8 cellular contexts compared by ENCODE assay signal in the genomic region with DNA sequence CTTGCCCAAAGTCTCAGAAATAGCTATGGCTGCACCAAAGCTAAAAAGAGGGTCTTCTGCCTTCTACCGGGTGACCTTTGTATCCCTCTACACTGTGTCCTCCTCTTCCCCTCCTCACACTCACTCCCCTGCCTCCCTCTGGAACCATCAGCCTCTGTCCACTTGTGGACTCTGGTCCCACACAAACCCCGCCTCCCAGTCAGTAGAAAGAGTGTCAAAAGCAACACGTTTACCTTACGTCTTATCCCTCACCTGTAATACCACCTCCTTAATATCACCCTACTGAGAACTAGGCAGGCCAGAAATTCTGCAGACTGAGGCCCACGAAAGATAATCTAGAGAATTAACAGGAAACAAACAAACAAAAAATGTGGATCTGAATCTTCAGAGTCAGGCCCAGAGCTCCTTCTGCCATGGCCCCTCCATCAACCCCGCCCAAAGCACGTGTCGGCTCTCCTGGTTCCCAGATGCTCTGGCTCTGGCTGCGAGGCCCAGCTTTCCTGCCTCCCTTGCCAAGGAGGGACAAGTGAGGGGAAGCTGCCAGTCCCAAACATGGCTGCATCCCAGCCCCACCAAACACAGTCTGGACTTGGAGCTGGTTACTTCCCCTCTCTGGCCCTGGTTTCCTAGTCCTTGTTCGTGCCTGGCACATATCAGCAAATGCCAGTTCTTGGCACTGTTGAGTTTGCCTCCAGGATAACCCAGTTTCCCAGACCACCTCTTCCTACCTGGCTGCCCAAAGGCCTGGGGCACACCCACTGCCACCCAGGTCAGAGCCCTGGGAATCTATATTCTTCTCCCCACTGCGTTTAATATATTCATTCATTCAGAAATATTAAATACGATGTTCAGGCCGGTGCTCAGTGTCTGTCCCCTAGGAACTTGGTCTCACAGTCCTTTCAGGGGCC. TPM values are rescaled to one million over a fixed set of nuclear protein-coding genes. Genes with fewer than 3 reads are reported as not detected.
DNase-seq lines count a peak whose midpoint lies in the region; ATAC-seq, FAIRE-seq and TF ChIP-seq lines count a peak whose summit lies in the region.

No MANE protein-coding gene starts in this region.

- peaks cover 26% of the 10 kb centered on the region for H3K27me3 ChIP-seq in OCI-LY3 (ENCODE audit: low read depth, low read length)
- no peaks in the 10 kb centered on the region for H3K27me3 ChIP-seq in endothelial cell of umbilical vein (ENCODE audit: control insufficient read depth in 2 of 2, insufficient read depth in 2 of 2, low read length in 2 of 2)

- H3K27ac Mint-ChIP-seq in natural killer cell: peak overlapping the region; percentile 46 to 68

- H3K79me2 ChIP-seq in OCI-LY3 (ENCODE audit: low read length) (no peaks in the 10 kb centered on the region), endothelial cell of umbilical vein (ENCODE audit: control insufficient read depth, insufficient read depth, low read length) (peaks cover 72% of the 10 kb centered on the region)

- H3K36me3 ChIP-seq in OCI-LY3 (replicated peaks; ENCODE audit: low read depth, low read length): peaks cover 12% of the 10 kb centered on the region
- H3K36me3 ChIP-seq in endothelial cell of umbilical vein (ENCODE audit: control insufficient read depth in 2 of 2, extremely low read depth in 1 of 2, insufficient read depth in 2 of 2, low read length in 2 of 2): peaks cover 19 to 26% of the 10 kb centered on the region in 2 experiments

- intact Hi-C loops in endothelial cell of umbilical vein (cut with micrococcal nuclease) (loop anchor here (1.0 kb wide), 2 partner anchors 59 to 79 kb away; no protein-coding TSS in a partner anchor), natural killer cell (cut with micrococcal nuclease) (no loop called here)

- H3K9me3 Mint-ChIP-seq in natural killer cell: no peaks in the 10 kb centered on the region

- H3K9me1 ChIP-seq in endothelial cell of umbilical vein (replicated peaks; ENCODE audit: control insufficient read depth, extremely low read depth, insufficient read depth, low read length): no peaks in the 10 kb centered on the region

- H3K4me2 ChIP-seq in OCI-LY3 (ENCODE audit: low read length) (peak overlapping the region; percentile 95), endothelial cell of umbilical vein (ENCODE audit: insufficient read depth, low read length) (peak overlapping the region; percentile 85)

- CTCF ChIA-PET in endothelial cell of umbilical vein (lab: Charles Lee): interaction anchor here (0.6 to 2.6 kb wide), 16 partner anchors 18 to 125 kb away, joined by 3 to 15 read pairs (median 5); no protein-coding TSS in a partner anchor

- H3K9me3 ChIP-seq in OCI-LY3 (ENCODE audit: insufficient read depth, low read length) (peaks cover 7% of the 10 kb centered on the region; the same call in 1 of the 2 replicates), endothelial cell of umbilical vein (replicated peaks; ENCODE audit: control insufficient read depth, insufficient read depth, low read length) (no peaks in the 10 kb centered on the region)

- ATAC-seq in natural killer cell (no peak), GM21619 (IDR thresholded peaks at IDR 0.05; ENCODE audit: unreplicated experiment) (no peak)

- no TSS peak for BruUV-seq in endothelial cell of umbilical vein (replicated peaks; lab: Mats Ljungman, UMichigan)

- dilution Hi-C loops in endothelial cell of umbilical vein (cut with MboI; ENCODE audit: extremely low pct_ligation_motif_present, low sequenced_read_pairs): no loop called here

- peak overlapping the region; percentile 74 for H3K4me3 Mint-ChIP-seq in natural killer cell

- H3K27ac ChIP-seq in OCI-LY3 (ENCODE audit: low read length) (peak overlapping the region; percentile 56; the same call in 1 of the 2 replicates), endothelial cell of umbilical vein (ENCODE audit: insufficient read depth, low read depth, low read length) (peak overlapping the region; percentile 65)

- no peaks in the 10 kb centered on the region for H3K36me3 Mint-ChIP-seq in natural killer cell

- FAIRE-seq in endothelial cell of umbilical vein (lab: Jason Lieb, UNC): no peak

- H2AFZ ChIP-seq in OCI-LY3 (ENCODE audit: low read depth, low read length) (no peak overlapping the region), endothelial cell of umbilical vein (ENCODE audit: low read depth, low read length) (no peak overlapping the region)

- TF ChIP-seq CTCF in OCI-LY3 (IDR thresholded peaks at IDR 0.05; ENCODE audit: low read depth, low read length) (no peak), endothelial cell of umbilical vein (IDR thresholded peaks at IDR 0.05; ENCODE audit: extremely low read depth in 1 of 2, insufficient read depth in 1 of 2, low read depth in 1 of 2, low read length in 2 of 2) (no peak), natural killer cell (IDR thresholded peaks at IDR 0.05) (no peak)

- peaks cover 34 to 37% of the 10 kb centered on the region in 2 donors for H3K4me1 Mint-ChIP-seq in natural killer cell

- H3K4me3 ChIP-seq in OCI-LY3 (ENCODE audit: low read length) (peak overlapping the region; percentile 98), endothelial cell of umbilical vein (replicated peaks in 1 of 3; ENCODE audit: insufficient read depth in 1 of 3, low read depth in 1 of 3, low read length in 3 of 3) (peak overlapping the region in 2 of 3 experiments; percentile 62 to 92)

- no peaks in the 10 kb centered on the region for H4K20me1 ChIP-seq in OCI-LY3 (ENCODE audit: insufficient read depth, low read length)
- H4K20me1 ChIP-seq in endothelial cell of umbilical vein (replicated peaks; ENCODE audit: control insufficient read depth, extremely low read depth, insufficient read depth, low read length): no peaks in the 10 kb centered on the region

- DNase-seq in AG20443 (ENCODE audit: low spot score) (peak; percentile 61), endothelial cell of umbilical vein (ENCODE audit: low read depth, low spot score) (peak; percentile 35), natural killer cell (no peak), kidney glomerular epithelial cell (lab: John Stamatoyannopoulos, UW) (no peak), epidermal melanocyte (ENCODE audit: insufficient read length, low spot score) (no peak)
- no peak for DNase-seq in activated CD4-positive, alpha-beta T cell treated with anti-CD3 and anti-CD28 coated beads for 1 hour

- peak overlapping the region; percentile 5; the same call in 1 of the 2 replicates for H3K9ac ChIP-seq in OCI-LY3 (ENCODE audit: low read length)
- H3K9ac ChIP-seq in endothelial cell of umbilical vein (replicated peaks; ENCODE audit: extremely low read depth, insufficient read depth, low read length): peak overlapping the region; percentile 75

- POLR2A ChIA-PET in endothelial cell of umbilical vein (lab: Charles Lee): interaction anchor here (1.0 to 2.1 kb wide), 7 partner anchors 10 to 103 kb away, joined by 3 to 14 read pairs (median 4); no protein-coding TSS in a partner anchor

- H3K27me3 Mint-ChIP-seq in natural killer cell (ENCODE audit: low read depth in 2 of 2): peaks cover 0 to 4% of the 10 kb centered on the region in 2 donors

- TF ChIP-seq POLR2A in endothelial cell of umbilical vein (IDR thresholded peaks at IDR 0.05; ENCODE audit: low read depth, low read length): peak; percentile 40

- peaks cover 17% of the 10 kb centered on the region for H3K4me1 ChIP-seq in OCI-LY3 (ENCODE audit: low read length)
- peaks cover 47% of the 10 kb centered on the region for H3K4me1 ChIP-seq in endothelial cell of umbilical vein (ENCODE audit: control insufficient read depth, extremely low read depth, insufficient read depth, low read length)

TF ChIP-seq in endothelial cell of umbilical vein, 7 proteins besides CTCF, POLR2A, EP300 and RAD21:
- no peak for TF ChIP-seq MYC (IDR thresholded peaks at IDR 0.05; ENCODE audit: low read depth, low read length)
- no peak for TF ChIP-seq EZH2 (IDR thresholded peaks at IDR 0.05; ENCODE audit: borderline replicate concordance, low read depth, low read length, severe bottlenecking)

RNA-seq across cellular contexts. Expression of a gene that starts 2.7 kb away (rescaled TPM):
- total RNA-seq in endothelial cell of umbilical vein (442 and 443 TPM in 2 replicates), natural killer cell (10 to 100 TPM; 14.9 to 39.5 (median 19.6) TPM)
- 463 and 633 TPM in 2 replicates for polyA plus RNA-seq in endothelial cell of umbilical vein
- polyA plus RNA-seq in endothelial cell of umbilical vein (2011; cell fraction: cytosol; rRNA removed): 379 and 382 TPM in 2 replicates
- polyA plus RNA-seq in endothelial cell of umbilical vein (2011; cell fraction: nucleus; rRNA removed): 777 and 896 TPM in 2 replicates
- 398 and 442 TPM in 2 replicates for polyA plus RNA-seq in endothelial cell of umbilical vein (2012)
- 744 and 789 TPM in 2 replicates for polyA minus RNA-seq in endothelial cell of umbilical vein
- polyA minus RNA-seq in endothelial cell of umbilical vein (2011; cell fraction: cytosol; rRNA and poly(A)+ RNA removed): 104 TPM
- polyA minus RNA-seq in endothelial cell of umbilical vein (2011; cell fraction: nucleus; rRNA and poly(A)+ RNA removed): 424 and 544 TPM in 2 replicates

Comparison
In these comparisons a context has a peak if more than half of its experiments do, and no peak if none do; other contexts are left out.
1. DNase-seq: peak in AG20443 (single experiment) and endothelial cell of umbilical vein (single experiment); none in natural killer cell (single experiment), kidney glomerular epithelial cell (single experiment), activated CD4-positive, alpha-beta T cell treated with anti-CD3 and anti-CD28 coated beads for 1 hour (single experiment) and epidermal melanocyte (single experiment).
2. RNA of a gene that starts 2.7 kb away (total RNA-seq): 442 to 443 TPM in endothelial cell of umbilical vein; 14.9 to 39.5 TPM in natural killer cell; every median in the first group is over 10 times any median in the second.